ENCODE assay signal across 8 cellular contexts in genomic region chr12:64390275-64390851, GRCh38. TPM values are rescaled to one million over a fixed set of nuclear protein-coding genes. Genes with fewer than 3 reads are reported as not detected.
DNase-seq lines count a peak whose midpoint lies in the region; ATAC-seq and TF ChIP-seq lines count a peak whose summit lies in the region.

C12orf56 (minus strand) TSS chr12:64390758; CDS start chr12:64390565, 193 bp downstream.

- H3K9me3 Mint-ChIP-seq in natural killer cell: no peaks in the 10 kb centered on the region

- peak; percentile 71 for DNase-seq in DMS53 treated with DMSO at 0.1 percent for 48 hours (lab: John Stamatoyannopoulos, UW; ENCODE audit: unreplicated experiment)
- no peak for DNase-seq in Panc1 (ENCODE audit: low read depth, low spot score)
- DNase-seq in effector memory CD4-positive, alpha-beta T cell: no peak
- no peak for DNase-seq in natural killer cell
- no peak for DNase-seq in 8988T
- no peak for DNase-seq in GM10266 (ENCODE audit: extremely low spot score)
- DNase-seq in GOT3 (lab: John Stamatoyannopoulos, UW): no peak

- CTCF ChIA-PET in Panc1 (lab: Charles Lee): interaction anchor here (0.5 to 0.7 kb wide), 2 partner anchors 76 to 542 kb away, joined by 3 read pairs; no protein-coding TSS in a partner anchor

- no peaks in the 10 kb centered on the region for H3K36me3 ChIP-seq in Panc1 (ENCODE audit: control insufficient read depth, insufficient read depth, low read length)
- no peaks in the 10 kb centered on the region for H3K36me3 ChIP-seq in effector memory CD4-positive, alpha-beta T cell (ENCODE audit: control insufficient read depth, insufficient read depth, low read length)

- POLR2A ChIA-PET in Panc1 (lab: Charles Lee): no interaction called here

- no peaks in the 10 kb centered on the region for H3K9me3 ChIP-seq in Panc1 (ENCODE audit: control insufficient read depth, insufficient read depth, low read depth, low read length)
- H3K9me3 ChIP-seq in effector memory CD4-positive, alpha-beta T cell (ENCODE audit: control insufficient read depth, low read length): no peaks in the 10 kb centered on the region

- TF ChIP-seq CTCF in Panc1 (IDR thresholded peaks at IDR 0.05) (peak; percentile 53), natural killer cell (IDR thresholded peaks at IDR 0.05) (no peak), GM10266 (IDR thresholded peaks at IDR 0.05; ENCODE audit: control insufficient read depth, insufficient read depth, low read depth, missing control alignments) (no peak)

- H3K27ac Mint-ChIP-seq in natural killer cell: no peak within 1 kb of the TSS

- BruUV-seq in Panc1 (replicated peaks; lab: Mats Ljungman, UMichigan): no TSS peak

- H3K27me3 Mint-ChIP-seq in natural killer cell (ENCODE audit: low read depth in 2 of 2): peaks cover 0 to 17% of the 10 kb centered on the region in 2 donors

- no peaks in the 10 kb centered on the region for H3K36me3 Mint-ChIP-seq in natural killer cell

- H3K4me3 ChIP-seq in Panc1 (ENCODE audit: low read depth in 2 of 2, low read length in 2 of 2): peak within 1 kb of the TSS; percentile 52 to 64
- H3K4me3 ChIP-seq in effector memory CD4-positive, alpha-beta T cell (ENCODE audit: insufficient read depth, low read depth, low read length, poor library complexity, severe bottlenecking): peak within 1 kb of the TSS; percentile 63

- no peaks in the 10 kb centered on the region for H3K27me3 ChIP-seq in Panc1 (ENCODE audit: control insufficient read depth, insufficient read depth, low read length)
- no peaks in the 10 kb centered on the region for H3K27me3 ChIP-seq in effector memory CD4-positive, alpha-beta T cell (replicated peaks; ENCODE audit: control insufficient read depth, insufficient read depth, low read length, poor library complexity, severe bottlenecking)

- H3K27ac ChIP-seq in Panc1 (ENCODE audit: low read length): peak within 1 kb of the TSS; percentile 62
- no peak within 1 kb of the TSS for H3K27ac ChIP-seq in effector memory CD4-positive, alpha-beta T cell (ENCODE audit: insufficient read depth, low read length, poor library complexity, severe bottlenecking)

- peaks cover 7% of the 10 kb centered on the region for H3K4me1 ChIP-seq in Panc1 (ENCODE audit: control insufficient read depth, insufficient read depth, low read length)
- peaks cover 9% of the 10 kb centered on the region for H3K4me1 ChIP-seq in effector memory CD4-positive, alpha-beta T cell (ENCODE audit: control insufficient read depth, insufficient read depth, low read length, poor library complexity, severe bottlenecking)

- intact Hi-C loops in Panc1 (cut with micrococcal nuclease; ENCODE audit: unreplicated experiment) (loop anchor here (5.0 kb wide), 1 partner anchor 563 kb away; no protein-coding TSS in a partner anchor), natural killer cell (cut with micrococcal nuclease) (no loop called here)

- H3K4me3 Mint-ChIP-seq in natural killer cell: peak within 1 kb of the TSS; percentile 62

- in situ Hi-C loops in Panc1 (cut with HindIII; ENCODE audit: low pct_unique_long_range_greater_than_20kb, low sequenced_read_pairs): no loop called here

- ATAC-seq in Panc1 (peak; percentile 95), natural killer cell (peak; percentile 24 to 72 (median 42)), GM18909 (IDR thresholded peaks at IDR 0.05; ENCODE audit: poor library complexity, unreplicated experiment) (no peak)

- peaks cover 0 to 4% of the 10 kb centered on the region in 2 donors for H3K4me1 Mint-ChIP-seq in natural killer cell

RNA-seq across cellular contexts. Expression of gene C12orf56, which starts in this region (rescaled TPM):
- total RNA-seq in Panc1 (2021; ENCODE audit: unreplicated experiment) (2.8 TPM), natural killer cell (not detected)
- polyA plus RNA-seq in Panc1 (2012; ENCODE audit: insufficient read length): 2.3 TPM

Comparison
In these comparisons a context has a peak if more than half of its experiments do, and no peak if none do; other contexts are left out.
1. Peak in ATAC-seq in natural killer cell; RNA of the gene not detected or under 1 TPM.